ENCODE assay signal across 21 cellular contexts in the genomic region with DNA sequence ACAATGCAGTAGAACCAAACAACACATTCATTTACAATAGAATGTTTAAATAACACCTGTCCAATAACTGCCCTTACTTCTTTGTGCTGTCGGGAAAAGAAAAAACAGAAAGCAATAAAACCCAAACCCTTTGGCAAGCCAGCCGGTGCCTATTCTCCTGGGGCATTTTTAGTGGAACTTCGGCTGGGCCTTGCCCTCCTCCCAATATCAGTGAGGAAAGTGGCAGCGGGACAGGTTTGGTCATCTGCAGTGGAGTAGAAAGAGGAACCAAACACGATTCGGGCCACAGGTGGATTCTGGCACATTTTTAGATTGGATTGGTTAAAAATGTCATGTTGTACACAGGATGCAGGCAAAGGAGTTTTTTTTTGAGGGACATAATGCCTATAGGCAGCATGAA.
"Had no signal": no experiment of that assay in that cellular context is flagged by ENCODE, and none has a peak within 500 bp of the region (broad histone marks: within the 10 kb centered on the region; RNA-seq: fewer than 3 reads in every experiment).

No MANE protein-coding gene starts in this region.

- H3K27me3 ChIP-seq: ascending aorta, brain microvascular endothelial cell, esophagus squamous epithelium, gastrocnemius medialis, thyroid gland had no signal

- H3K4me1 Mint-ChIP-seq: activated CD8-positive, alpha-beta memory T cell treated with anti-CD3 and anti-CD28 coated beads, Interleukin-2, amount 10 ng/mL, durations not matched to agents 7 days and 5 days had no signal

- DNase-seq: activated CD4-positive, alpha-beta memory T cell treated with anti-CD3 and anti-CD28 coated beads, Interleukin-2, amount 10 ng/mL, durations not matched to agents 7 days and 5 days; activated CD4-positive, alpha-beta T cell treated with anti-CD3 and anti-CD28 coated beads, Interleukin-2, amount 10 ng/mL, durations not matched to agents 24 days and 14 days; activated T-cell treated with anti-CD3 and anti-CD28 coated beads for 4 hours; brain microvascular endothelial cell; central memory CD4-positive, alpha-beta T cell; dermis blood vessel endothelial cell; effector CD8-positive, alpha-beta T cell; esophagus squamous epithelium; gastrocnemius medialis; hypothalamus; left ventricle myocardium superior; occipital lobe; stimulated activated CD4-positive, alpha-beta T cell treated with anti-CD3 and anti-CD28 coated beads, Interleukin-2, amount 100 ng/mL, for 48 hours; stimulated activated naive CD4-positive, alpha-beta T cell treated with Interleukin-2 at 50 U/mL for 16 hours; substantia nigra; thyroid gland had no signal

- H3K9me3 Mint-ChIP-seq: activated CD4-positive, alpha-beta memory T cell treated with anti-CD3 and anti-CD28 coated beads, Interleukin-2, amount 10 ng/mL, durations not matched to agents 7 days and 5 days; activated CD4-positive, alpha-beta T cell treated with anti-CD3 and anti-CD28 coated beads, Interleukin-2, amount 10 ng/mL, durations not matched to agents 24 days and 14 days; activated naive CD4-positive, alpha-beta T cell treated with anti-CD3 and anti-CD28 coated beads, Interleukin-2, amount 50 U/mL, for 72 hours; natural killer cell treated with Interleukin-12 subunit alpha and Interleukin-12 subunit beta and Interleukin-15 and Interleukin-18, amount 100 ng/mL, for 72 hours had no signal

- H3K4me1 ChIP-seq: ascending aorta had no signal

- ATAC-seq: activated CD4-positive, CD25-positive, alpha-beta regulatory T cell treated with anti-CD3 and anti-CD28 coated beads, Interleukin-2, amount 50 U/mL, for 24 hours; activated CD8-positive, alpha-beta memory T cell treated with anti-CD3 and anti-CD28 coated beads, Interleukin-2, amount 10 ng/mL, durations not matched to agents 7 days and 5 days; activated naive CD4-positive, alpha-beta T cell treated with anti-CD3 and anti-CD28 coated beads, Interleukin-2, amount 50 U/mL, for 72 hours; gastrocnemius medialis; left ventricle myocardium superior; natural killer cell treated with Interleukin-12 subunit alpha and Interleukin-12 subunit beta and Interleukin-15 and Interleukin-18, amount 100 ng/mL, for 72 hours had no signal

- H3K27ac Mint-ChIP-seq: activated CD4-positive, alpha-beta memory T cell treated with anti-CD3 and anti-CD28 coated beads, Interleukin-2, amount 10 ng/mL, durations not matched to agents 7 days and 5 days; activated CD4-positive, alpha-beta T cell treated with anti-CD3 and anti-CD28 coated beads, Interleukin-2, amount 10 ng/mL, durations not matched to agents 24 days and 14 days; activated CD8-positive, alpha-beta memory T cell treated with anti-CD3 and anti-CD28 coated beads, Interleukin-2, amount 10 ng/mL, durations not matched to agents 7 days and 5 days; natural killer cell treated with Interleukin-12 subunit alpha and Interleukin-12 subunit beta and Interleukin-15 and Interleukin-18, amount 100 ng/mL, for 72 hours had no signal

- H3K9me3 ChIP-seq: ascending aorta, esophagus squamous epithelium, gastrocnemius medialis, thyroid gland had no signal

- H3K4me3 Mint-ChIP-seq: activated CD4-positive, alpha-beta memory T cell treated with anti-CD3 and anti-CD28 coated beads, Interleukin-2, amount 10 ng/mL, durations not matched to agents 7 days and 5 days; activated CD4-positive, alpha-beta T cell treated with anti-CD3 and anti-CD28 coated beads, Interleukin-2, amount 10 ng/mL, durations not matched to agents 24 days and 14 days; activated CD8-positive, alpha-beta memory T cell treated with anti-CD3 and anti-CD28 coated beads, Interleukin-2, amount 10 ng/mL, durations not matched to agents 7 days and 5 days; natural killer cell treated with Interleukin-12 subunit alpha and Interleukin-12 subunit beta and Interleukin-15 and Interleukin-18, amount 100 ng/mL, for 72 hours had no signal

- H3K27ac ChIP-seq: ascending aorta, brain microvascular endothelial cell, esophagus squamous epithelium, gastrocnemius medialis, thyroid gland had no signal

- H3K4me3 ChIP-seq: ascending aorta, esophagus squamous epithelium, gastrocnemius medialis, thyroid gland had no signal

- H3K27me3 Mint-ChIP-seq: activated CD4-positive, alpha-beta memory T cell treated with anti-CD3 and anti-CD28 coated beads, Interleukin-2, amount 10 ng/mL, durations not matched to agents 7 days and 5 days; activated CD4-positive, alpha-beta T cell treated with anti-CD3 and anti-CD28 coated beads, Interleukin-2, amount 10 ng/mL, durations not matched to agents 24 days and 14 days; activated CD8-positive, alpha-beta memory T cell treated with anti-CD3 and anti-CD28 coated beads, Interleukin-2, amount 10 ng/mL, durations not matched to agents 7 days and 5 days; natural killer cell treated with Interleukin-12 subunit alpha and Interleukin-12 subunit beta and Interleukin-15 and Interleukin-18, amount 100 ng/mL, for 72 hours had no signal
